1 cellular context compared by ENCODE assay signal in the genomic region with DNA sequence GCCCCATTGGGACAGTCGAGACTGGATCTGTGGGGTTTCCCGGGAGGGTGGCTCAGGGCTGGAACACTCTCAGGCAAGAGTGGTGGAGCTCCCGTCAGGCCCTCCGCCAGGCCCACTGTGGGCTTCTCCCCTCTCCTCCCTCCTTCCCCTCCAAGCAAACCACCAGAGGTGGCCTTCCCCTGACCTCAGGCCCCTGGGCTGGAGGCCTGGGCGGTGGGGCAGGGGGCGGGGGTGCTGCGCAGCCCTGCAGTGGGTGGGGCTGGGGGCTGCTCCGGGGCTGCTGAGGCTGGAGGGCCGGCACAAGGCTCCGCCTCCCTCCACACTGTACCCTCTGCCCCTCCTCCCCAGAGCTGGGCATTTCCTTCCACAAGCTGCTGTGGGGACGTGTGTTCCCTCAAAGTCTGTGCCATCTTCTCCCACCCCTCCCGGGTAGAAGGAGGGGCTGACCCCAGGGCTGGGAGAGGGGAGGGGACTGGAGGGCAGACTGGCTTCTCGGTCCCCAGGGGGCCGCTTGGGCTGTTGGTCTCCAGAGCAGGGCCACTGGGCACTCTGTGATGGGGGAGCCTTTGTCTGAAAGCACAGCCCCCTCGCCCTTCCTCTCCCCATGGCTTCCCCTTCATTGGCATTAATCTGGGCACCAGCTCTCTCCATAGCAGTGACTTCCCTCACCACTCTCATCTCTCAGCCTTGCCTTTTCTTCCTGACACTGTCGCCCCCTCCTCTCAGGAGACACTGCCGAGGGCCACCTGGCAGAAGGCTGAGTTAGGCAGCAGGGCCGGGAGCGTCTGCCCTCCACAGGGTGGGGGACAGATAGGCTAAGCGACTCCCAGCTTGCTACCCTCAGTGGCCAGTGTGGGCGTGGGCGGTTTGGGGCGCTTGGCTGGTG.
TF ChIP-seq lines count a peak whose summit lies in the region.

No MANE protein-coding gene starts in this region.

TF ChIP-seq in endothelial cell of umbilical vein, 7 proteins besides CTCF, POLR2A, EP300 and RAD21:
- TF ChIP-seq MYC (IDR thresholded peaks at IDR 0.05; ENCODE audit: low read depth, low read length) (no peak), EZH2 (IDR thresholded peaks at IDR 0.05; ENCODE audit: borderline replicate concordance, low read depth, low read length, severe bottlenecking) (no peak), JUN (IDR thresholded peaks at IDR 0.05; ENCODE audit: borderline replicate concordance, insufficient read depth, insufficient read length, low read depth) (no peak), GATA2 (IDR thresholded peaks at IDR 0.05; ENCODE audit: insufficient read depth, insufficient read length, low read depth, low read length) (no peak), FOS (IDR thresholded peaks at IDR 0.05; ENCODE audit: borderline replicate concordance, insufficient read depth, low read length) (no peak), POLR2AphosphoS5 (IDR thresholded peaks at IDR 0.05; ENCODE audit: insufficient read depth, low read depth, low read length) (no peak)
TF ChIP-seq in endothelial cell of umbilical vein: peak in this region for 0.
